ENCODE assay signal across 8 cellular contexts in genomic region chr11:11620966-11621880, GRCh38. TPM values are rescaled to one million over a fixed set of nuclear protein-coding genes. Genes with fewer than 3 reads are reported as not detected.
DNase-seq lines count a peak whose midpoint lies in the region; ATAC-seq and TF ChIP-seq lines count a peak whose summit lies in the region.

No MANE protein-coding gene starts in this region.

- H3K27me3 ChIP-seq in neuronal stem cell (ENCODE audit: control insufficient read depth in 3 of 3, insufficient read depth in 3 of 3, low read depth in 1 of 3, low read length in 3 of 3), result peaks cover 0 to 61% (median 24%) of the 10 kb centered on the region in 3 experiments

- no peak overlapping the region for H2BK15ac ChIP-seq in neuronal stem cell (ENCODE audit: low read length)

- peak overlapping the region; percentile 82 for H3K9ac ChIP-seq in neuronal stem cell (ENCODE audit: low read depth, low read length, poor library complexity)

- no peak for TF ChIP-seq CTCF in fibroblast of pulmonary artery (IDR thresholded peaks at IDR 0.05; ENCODE audit: low read length, missing control alignments)

- H3K18ac ChIP-seq in neuronal stem cell (ENCODE audit: low read length), result peak overlapping the region; percentile 84

- peak overlapping the region; percentile 36 for H3K23ac ChIP-seq in neuronal stem cell (ENCODE audit: low read depth, low read length, poor library complexity)

- no peaks in the 10 kb centered on the region for H3K79me1 ChIP-seq in neuronal stem cell (ENCODE audit: low read depth, low read length)

- H3K4me3 ChIP-seq in fibroblast of pulmonary artery (replicated peaks; ENCODE audit: low read depth, low read length), result peak overlapping the region; percentile 43
- H3K4me3 ChIP-seq in neuronal stem cell (ENCODE audit: low read length in 2 of 2), result peak overlapping the region; percentile 38 to 83

- peak overlapping the region; percentile 46 for H2BK5ac ChIP-seq in neuronal stem cell (ENCODE audit: low read length)

- no peak overlapping the region for H3K14ac ChIP-seq in neuronal stem cell (ENCODE audit: low read length)

- no peak overlapping the region for H4K91ac ChIP-seq in neuronal stem cell (ENCODE audit: low read depth, low read length, poor library complexity)

- H3K36me3 ChIP-seq in neuronal stem cell (replicated peaks in 1 of 2; ENCODE audit: control insufficient read depth in 2 of 2, insufficient read depth in 2 of 2, low read length in 2 of 2), result no peaks in the 10 kb centered on the region

- H3K9me3 ChIP-seq in neuronal stem cell (replicated peaks in 1 of 2; ENCODE audit: control insufficient read depth in 2 of 2, insufficient read depth in 1 of 2, low read depth in 1 of 2, low read length in 2 of 2), result no peaks in the 10 kb centered on the region

- no peak overlapping the region for H2AK5ac ChIP-seq in neuronal stem cell (ENCODE audit: low read depth, low read length)

- H3K4ac ChIP-seq in neuronal stem cell (ENCODE audit: low read length), result no peak overlapping the region

- H3K27ac ChIP-seq in neuronal stem cell (replicated peaks; ENCODE audit: low read length), result no peak overlapping the region

- no peak overlapping the region for H2BK12ac ChIP-seq in neuronal stem cell (ENCODE audit: low read length)

- WGBS in neuronal stem cell (ENCODE audit: extremely low coverage in 2 of 2, insufficient read length in 2 of 2, insufficient replicate concordance in 1 of 2), 2 donors, result no CpG with 5 or more reads among the region's 73 CpGs

- no peak overlapping the region for H4K8ac ChIP-seq in neuronal stem cell (ENCODE audit: low read depth, low read length)

- peaks cover 5 to 10% of the 10 kb centered on the region in 2 donors for H3K4me1 ChIP-seq in neuronal stem cell (ENCODE audit: control insufficient read depth in 2 of 2, insufficient read depth in 1 of 2, low read depth in 1 of 2, low read length in 2 of 2)

- peak; percentile 22 for ATAC-seq in GM18870 (IDR thresholded peaks at IDR 0.05; ENCODE audit: unreplicated experiment)

- peak; percentile 73 for DNase-seq in CD1c-positive myeloid dendritic cell (ENCODE audit: extremely low spot score)
- peak; percentile 29 for DNase-seq in HT1080 (ENCODE audit: low read depth)
- DNase-seq in activated CD4-positive, alpha-beta T cell treated with anti-CD3 and anti-CD28 coated beads, Interleukin-2, amount 50 U/mL, for 48 hours, result peak; percentile 29 to 38
- no peak for DNase-seq in fibroblast of pulmonary artery (ENCODE audit: low read depth)
- DNase-seq in neuronal stem cell (ENCODE audit: low spot score), result peak; percentile 40
- DNase-seq in NOMO-1 (lab: John Stamatoyannopoulos, UW; ENCODE audit: unreplicated experiment in 2 of 2), result no peak
- DNase-seq in islet precursor cell, result no peak

- H3K4me2 ChIP-seq in neuronal stem cell (ENCODE audit: insufficient read depth, low read length, poor library complexity, severe bottlenecking), result peak overlapping the region; percentile 98

- H2AFZ ChIP-seq in neuronal stem cell (ENCODE audit: low read length), result peak overlapping the region; percentile 94

- no peak overlapping the region for H2BK120ac ChIP-seq in neuronal stem cell (ENCODE audit: low read depth, low read length)

RNA-seq across cellular contexts. Expression of gene GALNT18, which starts 0.6 kb away (rescaled TPM):
- total RNA-seq in HT1080 (2014; rRNA removed; shearing (Covaris generic)), result 12.8 and 13.6 TPM in 2 replicates
- polyA plus RNA-seq in HT1080 (2015; cell fraction: cytosol; rRNA removed), result 0.95 and 0.99 TPM in 2 replicates
- 0.36 and 0.40 TPM in 2 replicates for polyA plus RNA-seq in HT1080 (2015; cell fraction: nucleus; rRNA removed)
- polyA plus RNA-seq in neuronal stem cell (2013, experiment 1 of 2), result 1.2 TPM
- polyA plus RNA-seq in neuronal stem cell (2013, experiment 2 of 2), result 1.3 TPM

Comparison
In these comparisons a context has a peak if more than half of its experiments do, and no peak if none do; other contexts are left out.
1. DNase-seq: peak in CD1c-positive myeloid dendritic cell (single experiment), HT1080 (single experiment), activated CD4-positive, alpha-beta T cell treated with anti-CD3 and anti-CD28 coated beads, Interleukin-2, amount 50 U/mL, for 48 hours (2 of 2) and neuronal stem cell (single experiment); none in fibroblast of pulmonary artery (single experiment), NOMO-1 (0 of 2) and islet precursor cell (single experiment).